15 cellular contexts compared by ENCODE assay signal in genomic region chr2:152500336-152500735, GRCh38.
DNase-seq lines count a peak whose midpoint lies in the region; ATAC-seq and TF ChIP-seq lines count a peak whose summit lies in the region.
"Had no signal": no experiment of that assay in that cellular context is flagged by ENCODE, and none has a peak within 500 bp of the region (broad histone marks: within the 10 kb centered on the region; RNA-seq: fewer than 3 reads in every experiment).

No MANE protein-coding gene starts in this region.

- H3K27ac ChIP-seq in coronary artery (peak overlapping the region; percentile 27 to 87), tibial nerve (peak overlapping the region; percentile 68 to 92 (median 84))
- H3K27ac ChIP-seq: 22Rv1 had no signal

- no peaks in the 10 kb centered on the region for H3K27me3 Mint-ChIP-seq in nephron progenitor cell (ENCODE audit: low read depth, poor library complexity)

- no peak overlapping the region for H3K4me3 Mint-ChIP-seq in nephron progenitor cell
- H3K4me3 Mint-ChIP-seq: effector memory CD8-positive, alpha-beta T cell; stimulated activated effector memory CD8-positive, alpha-beta T cell treated with anti-CD3 and anti-CD28 coated beads, Interleukin-12 subunit alpha, Interleukin-12 subunit beta, amount 100 ng/mL, for 72 hours had no signal

- H3K4me3 ChIP-seq in coronary artery (peak overlapping the region; percentile 34), tibial nerve (peak overlapping the region in 1 of 4 donors; percentile 19)
- H3K4me3 ChIP-seq: lung had no signal

- peaks cover 0 to 76% (median 44%) of the 10 kb centered on the region in 4 donors for H3K4me1 ChIP-seq in tibial nerve

- TF ChIP-seq CTCF in coronary artery (IDR thresholded peaks at IDR 0.05) (no peak), nephron progenitor cell (IDR thresholded peaks at IDR 0.05) (no peak), tibial nerve (IDR thresholded peaks at IDR 0.05) (peak in 1 of 5 experiments; percentile 25)

- no peaks in the 10 kb centered on the region for H3K9me3 ChIP-seq in tibial nerve
- H3K9me3 ChIP-seq: Caco-2 had no signal

- ATAC-seq in GM18498 (IDR thresholded peaks at IDR 0.05; ENCODE audit: unreplicated experiment) (no peak), HG02970 (IDR thresholded peaks at IDR 0.05; ENCODE audit: low FRiP score, unreplicated experiment) (no peak)
- ATAC-seq: activated CD4-positive, CD25-positive, alpha-beta regulatory T cell treated with anti-CD3 and anti-CD28 coated beads, Interleukin-2, amount 50 U/mL, for 24 hours; effector memory CD8-positive, alpha-beta T cell; stimulated activated effector memory CD8-positive, alpha-beta T cell treated with anti-CD3 and anti-CD28 coated beads, Interleukin-12 subunit alpha, Interleukin-12 subunit beta, amount 100 ng/mL, for 72 hours had no signal

- H3K4me1 Mint-ChIP-seq in nephron progenitor cell = peaks cover 43% of the 10 kb centered on the region
- H3K4me1 Mint-ChIP-seq: stimulated activated effector memory CD8-positive, alpha-beta T cell treated with anti-CD3 and anti-CD28 coated beads, Interleukin-12 subunit alpha, Interleukin-12 subunit beta, amount 100 ng/mL, for 72 hours had no signal

- H3K36me3 Mint-ChIP-seq in nephron progenitor cell (ENCODE audit: low read depth) = peaks cover 58% of the 10 kb centered on the region
- H3K36me3 Mint-ChIP-seq: stimulated activated effector memory CD8-positive, alpha-beta T cell treated with anti-CD3 and anti-CD28 coated beads, Interleukin-12 subunit alpha, Interleukin-12 subunit beta, amount 100 ng/mL, for 72 hours had no signal

- peak; percentile 45 for DNase-seq in NCI-H2171 treated with DMSO at 0.1 percent for 48 hours (lab: John Stamatoyannopoulos, UW)
- DNase-seq in NCI-H2171 (lab: John Stamatoyannopoulos, UW) = no peak
- DNase-seq in coronary artery (ENCODE audit: low spot score) = no peak
- no peak for DNase-seq in nephron progenitor cell
- DNase-seq in tibial nerve (ENCODE audit: low spot score in 2 of 2) = peak in 1 of 2 donors; percentile 28
- no peak for DNase-seq in NCI-H2107 (lab: John Stamatoyannopoulos, UW)
- DNase-seq: Caco-2; effector memory CD8-positive, alpha-beta T cell; SW 1271 had no signal

- no peak for TF ChIP-seq POLR2A in tibial nerve (IDR thresholded peaks at IDR 0.05)

- WGBS in tibial nerve, 2 donors = 70 to 71% methylated on average over 12 of the region's 12 CpGs

- no peaks in the 10 kb centered on the region for H3K27me3 ChIP-seq in tibial nerve

- TF ChIP-seq EP300 in tibial nerve (IDR thresholded peaks at IDR 0.05) = no peak

- H3K9me3 Mint-ChIP-seq in nephron progenitor cell = peaks cover 50% of the 10 kb centered on the region
- H3K9me3 Mint-ChIP-seq: effector memory CD8-positive, alpha-beta T cell; stimulated activated effector memory CD8-positive, alpha-beta T cell treated with anti-CD3 and anti-CD28 coated beads, Interleukin-12 subunit alpha, Interleukin-12 subunit beta, amount 100 ng/mL, for 72 hours had no signal

- peak overlapping the region; percentile 85 for H3K27ac Mint-ChIP-seq in nephron progenitor cell
- H3K27ac Mint-ChIP-seq: effector memory CD8-positive, alpha-beta T cell; stimulated activated effector memory CD8-positive, alpha-beta T cell treated with anti-CD3 and anti-CD28 coated beads, Interleukin-12 subunit alpha, Interleukin-12 subunit beta, amount 100 ng/mL, for 72 hours had no signal

- H3K36me3 ChIP-seq in tibial nerve = no peaks in the 10 kb centered on the region
